In the genomic region with DNA sequence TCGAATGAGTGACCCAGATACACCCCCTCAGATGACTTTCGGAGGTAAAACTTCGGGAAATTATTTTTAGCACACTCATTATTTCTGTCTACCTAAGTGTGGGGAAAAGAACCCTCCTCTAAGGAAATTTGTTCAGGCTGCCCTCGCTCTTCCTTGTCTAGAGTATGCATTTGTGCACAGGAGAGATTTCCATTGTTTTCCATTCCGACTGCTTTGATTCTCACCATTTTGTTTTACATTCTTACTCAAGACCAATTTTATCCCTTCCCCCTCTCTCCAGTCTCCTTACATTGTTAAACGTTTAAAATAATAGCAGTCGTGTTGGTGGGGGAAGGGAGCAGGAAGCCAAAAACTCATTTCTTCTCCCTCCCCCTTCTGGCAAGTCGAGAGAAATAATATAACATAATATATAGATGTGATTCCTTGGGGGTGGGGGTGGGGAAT, we compare ENCODE assay signal across 9 cellular contexts. TPM values are rescaled to one million over a fixed set of nuclear protein-coding genes. Genes with fewer than 3 reads are reported as not detected.
DNase-seq lines count a peak whose midpoint lies in the region; ATAC-seq and TF ChIP-seq lines count a peak whose summit lies in the region.
"Had no signal": no experiment of that assay in that cellular context is flagged by ENCODE, and none has a peak within 500 bp of the region (broad histone marks: within the 10 kb centered on the region; RNA-seq: fewer than 3 reads in every experiment).

No MANE protein-coding gene starts in this region.

- peaks cover 26% of the 10 kb centered on the region for H3K36me3 ChIP-seq in CD4-positive, alpha-beta memory T cell (ENCODE audit: insufficient read depth, low read length)
- peaks cover 28% of the 10 kb centered on the region for H3K36me3 ChIP-seq in osteoblast (ENCODE audit: insufficient read depth, low read length)

- intact Hi-C loops in CD4-positive, alpha-beta memory T cell (cut with micrococcal nuclease) = loop anchor here (1.0 to 2.0 kb wide), 7 partner anchors 18 to 101 kb away; partner anchors contain the start of genes CNTROB and NAA38
- intact Hi-C loops in activated T-helper 1 cell treated with anti-CD3 and anti-CD28 coated beads, Interleukin-12 subunit alpha, Interleukin-12 subunit beta, Interleukin-2, Interleukin-4 antibody, amounts not matched to agents 30 ng/mL and 10 ng/mL and 1 ng/mL, durations not matched to agents 14 hours and 24 hours and 36 hours (cut with micrococcal nuclease) = loop anchor here (1.0 to 5.0 kb wide), 8 partner anchors 28 to 265 kb away; partner anchors contain the start of genes CNTROB, KDM6B, NAA38 and PER1

- H3K79me2 ChIP-seq in osteoblast (ENCODE audit: insufficient read depth, low read length) = peaks cover 36% of the 10 kb centered on the region

- peaks cover 20% of the 10 kb centered on the region for H4K20me1 ChIP-seq in osteoblast (ENCODE audit: insufficient read depth, low read length)

- H2AFZ ChIP-seq in osteoblast (ENCODE audit: low read length) = peak overlapping the region; percentile 76

- H3K4me3 Mint-ChIP-seq in CD4-positive, alpha-beta memory T cell = no peak overlapping the region
- no peak overlapping the region for H3K4me3 Mint-ChIP-seq in effector memory CD8-positive, alpha-beta T cell
- H3K4me3 Mint-ChIP-seq in activated CD8-positive, alpha-beta memory T cell treated with anti-CD3 and anti-CD28 coated beads, Interleukin-2, amount 10 ng/mL, durations not matched to agents 7 days and 5 days = no peak overlapping the region
- H3K4me3 Mint-ChIP-seq in activated T-helper 1 cell treated with anti-CD3 and anti-CD28 coated beads, Interleukin-12 subunit alpha, Interleukin-12 subunit beta, Interleukin-2, Interleukin-4 antibody, amounts not matched to agents 30 ng/mL and 10 ng/mL and 1 ng/mL, durations not matched to agents 14 hours and 24 hours and 36 hours = no peak overlapping the region
- H3K4me3 Mint-ChIP-seq: mesothelial cell of epicardium had no signal

- H3K4me1 Mint-ChIP-seq in CD4-positive, alpha-beta memory T cell = peaks cover 10 to 16% (median 12%) of the 10 kb centered on the region in 4 donors
- H3K4me1 Mint-ChIP-seq in effector memory CD8-positive, alpha-beta T cell (ENCODE audit: low read depth in 2 of 2) = peaks cover 8 to 10% of the 10 kb centered on the region in 2 donors
- H3K4me1 Mint-ChIP-seq in activated CD8-positive, alpha-beta memory T cell treated with anti-CD3 and anti-CD28 coated beads, Interleukin-2, amount 10 ng/mL, durations not matched to agents 7 days and 5 days = peaks cover 5% of the 10 kb centered on the region
- H3K4me1 Mint-ChIP-seq in activated T-helper 1 cell treated with anti-CD3 and anti-CD28 coated beads, Interleukin-12 subunit alpha, Interleukin-12 subunit beta, Interleukin-2, Interleukin-4 antibody, amounts not matched to agents 30 ng/mL and 10 ng/mL and 1 ng/mL, durations not matched to agents 14 hours and 24 hours and 36 hours (ENCODE audit: low read depth) = peaks cover 2% of the 10 kb centered on the region

- peaks cover 19 to 36% of the 10 kb centered on the region in 2 donors for H3K36me3 Mint-ChIP-seq in CD4-positive, alpha-beta memory T cell
- H3K36me3 Mint-ChIP-seq in effector memory CD8-positive, alpha-beta T cell (ENCODE audit: insufficient read depth) = peaks cover 41% of the 10 kb centered on the region
- H3K36me3 Mint-ChIP-seq in activated CD8-positive, alpha-beta memory T cell treated with anti-CD3 and anti-CD28 coated beads, Interleukin-2, amount 10 ng/mL, durations not matched to agents 7 days and 5 days = peaks cover 19% of the 10 kb centered on the region
- peaks cover 21% of the 10 kb centered on the region for H3K36me3 Mint-ChIP-seq in activated T-helper 1 cell treated with anti-CD3 and anti-CD28 coated beads, Interleukin-12 subunit alpha, Interleukin-12 subunit beta, Interleukin-2, Interleukin-4 antibody, amounts not matched to agents 30 ng/mL and 10 ng/mL and 1 ng/mL, durations not matched to agents 14 hours and 24 hours and 36 hours (ENCODE audit: low read depth)

- peak overlapping the region; percentile 97 for H3K4me2 ChIP-seq in osteoblast (ENCODE audit: insufficient read depth, low read length)

- CTCF ChIA-PET in CD4-positive, alpha-beta memory T cell (lab: Charles Lee; ENCODE audit: partially characterized antibody) = interaction anchor here (1.3 to 2.2 kb wide), 3 partner anchors 24 to 30 kb away, joined by 3 to 9 read pairs (median 5); partner anchors contain the start of gene NAA38
- CTCF ChIA-PET in activated CD8-positive, alpha-beta memory T cell treated with anti-CD3 and anti-CD28 coated beads, Interleukin-2, amount 10 ng/mL, durations not matched to agents 7 days and 5 days (lab: Charles Lee) = no interaction called here

- H3K9me3 ChIP-seq in CD4-positive, alpha-beta memory T cell (ENCODE audit: control insufficient read depth in 1 of 2, low read length in 2 of 2) = no peaks in the 10 kb centered on the region
- no peaks in the 10 kb centered on the region for H3K9me3 ChIP-seq in osteoblast (ENCODE audit: low read depth, low read length)

- peak overlapping the region; percentile 65 for H3K27ac ChIP-seq in CD4-positive, alpha-beta memory T cell (ENCODE audit: low read depth, low read length)
- peak overlapping the region; percentile 75 for H3K27ac ChIP-seq in osteoblast (ENCODE audit: low read depth, low read length)

- H3K27ac Mint-ChIP-seq in CD4-positive, alpha-beta memory T cell = no peak overlapping the region
- H3K27ac Mint-ChIP-seq in effector memory CD8-positive, alpha-beta T cell = no peak overlapping the region
- no peak overlapping the region for H3K27ac Mint-ChIP-seq in activated CD8-positive, alpha-beta memory T cell treated with anti-CD3 and anti-CD28 coated beads, Interleukin-2, amount 10 ng/mL, durations not matched to agents 7 days and 5 days
- H3K27ac Mint-ChIP-seq in activated T-helper 1 cell treated with anti-CD3 and anti-CD28 coated beads, Interleukin-12 subunit alpha, Interleukin-12 subunit beta, Interleukin-2, Interleukin-4 antibody, amounts not matched to agents 30 ng/mL and 10 ng/mL and 1 ng/mL, durations not matched to agents 14 hours and 24 hours and 36 hours = no peak overlapping the region
- H3K27ac Mint-ChIP-seq: mesothelial cell of epicardium had no signal

- no peaks in the 10 kb centered on the region for H3K27me3 ChIP-seq in CD4-positive, alpha-beta memory T cell (ENCODE audit: insufficient read depth, low read length)
- no peaks in the 10 kb centered on the region for H3K27me3 ChIP-seq in osteoblast (ENCODE audit: insufficient read depth, low read length)

- DNase-seq in CD4-positive, alpha-beta memory T cell = no peak
- peak; percentile 80 for DNase-seq in NCI-H1417 treated with DMSO at 0.1 percent for 48 hours (lab: John Stamatoyannopoulos, UW)
- no peak for DNase-seq in effector memory CD8-positive, alpha-beta T cell
- DNase-seq in osteoblast (ENCODE audit: insufficient read length, low spot score, missing footprints) = peak; percentile 88
- DNase-seq in activated CD8-positive, alpha-beta memory T cell treated with anti-CD3 and anti-CD28 coated beads, Interleukin-2, amount 10 ng/mL, durations not matched to agents 7 days and 5 days = no peak
- DNase-seq in activated T-helper 1 cell treated with anti-CD3 and anti-CD28 coated beads, Interleukin-12 subunit alpha, Interleukin-12 subunit beta, Interleukin-2, Interleukin-4 antibody, amounts not matched to agents 30 ng/mL and 10 ng/mL and 1 ng/mL, durations not matched to agents 14 hours and 24 hours and 36 hours (ENCODE audit: low spot score) = no peak
- DNase-seq in amygdala (lab: John Stamatoyannopoulos, UW) = no peak

- peak; percentile 28 for ATAC-seq in effector memory CD8-positive, alpha-beta T cell (replicated peaks)
- no peak for ATAC-seq in activated CD8-positive, alpha-beta memory T cell treated with anti-CD3 and anti-CD28 coated beads, Interleukin-2, amount 10 ng/mL, durations not matched to agents 7 days and 5 days
- no peak for ATAC-seq in HG02973 (IDR thresholded peaks at IDR 0.05; ENCODE audit: unreplicated experiment)

- H3K4me1 ChIP-seq in CD4-positive, alpha-beta memory T cell (ENCODE audit: insufficient read depth, low read length) = peaks cover 52% of the 10 kb centered on the region
- peaks cover 44% of the 10 kb centered on the region for H3K4me1 ChIP-seq in osteoblast (ENCODE audit: insufficient read depth, low read length)

- H3K27me3 Mint-ChIP-seq in CD4-positive, alpha-beta memory T cell = no peaks in the 10 kb centered on the region
- H3K27me3 Mint-ChIP-seq in effector memory CD8-positive, alpha-beta T cell = no peaks in the 10 kb centered on the region
- no peaks in the 10 kb centered on the region for H3K27me3 Mint-ChIP-seq in activated CD8-positive, alpha-beta memory T cell treated with anti-CD3 and anti-CD28 coated beads, Interleukin-2, amount 10 ng/mL, durations not matched to agents 7 days and 5 days
- no peaks in the 10 kb centered on the region for H3K27me3 Mint-ChIP-seq in activated T-helper 1 cell treated with anti-CD3 and anti-CD28 coated beads, Interleukin-12 subunit alpha, Interleukin-12 subunit beta, Interleukin-2, Interleukin-4 antibody, amounts not matched to agents 30 ng/mL and 10 ng/mL and 1 ng/mL, durations not matched to agents 14 hours and 24 hours and 36 hours (ENCODE audit: insufficient read depth)

- H3K9me3 Mint-ChIP-seq in CD4-positive, alpha-beta memory T cell = no peaks in the 10 kb centered on the region
- H3K9me3 Mint-ChIP-seq in effector memory CD8-positive, alpha-beta T cell = no peaks in the 10 kb centered on the region
- no peaks in the 10 kb centered on the region for H3K9me3 Mint-ChIP-seq in activated CD8-positive, alpha-beta memory T cell treated with anti-CD3 and anti-CD28 coated beads, Interleukin-2, amount 10 ng/mL, durations not matched to agents 7 days and 5 days (ENCODE audit: low read depth)
- H3K9me3 Mint-ChIP-seq in activated T-helper 1 cell treated with anti-CD3 and anti-CD28 coated beads, Interleukin-12 subunit alpha, Interleukin-12 subunit beta, Interleukin-2, Interleukin-4 antibody, amounts not matched to agents 30 ng/mL and 10 ng/mL and 1 ng/mL, durations not matched to agents 14 hours and 24 hours and 36 hours = no peaks in the 10 kb centered on the region
- H3K9me3 Mint-ChIP-seq: mesothelial cell of epicardium had no signal

- H3K4me3 ChIP-seq in CD4-positive, alpha-beta memory T cell (ENCODE audit: low read length in 2 of 2) = peak overlapping the region; percentile 86 to 96
- peak overlapping the region; percentile 95 for H3K4me3 ChIP-seq in osteoblast (ENCODE audit: insufficient read depth, low read length)

- POLR2A ChIA-PET in CD4-positive, alpha-beta memory T cell (lab: Charles Lee; ENCODE audit: partially characterized antibody) = interaction anchor here (1.0 to 2.2 kb wide), 5 partner anchors 11 to 103 kb away, joined by 3 to 19 read pairs (median 5); partner anchors contain the start of gene KDM6B

- no peak for TF ChIP-seq CTCF in osteoblast (IDR thresholded peaks at IDR 0.05; ENCODE audit: extremely low read depth, low read depth, low read length)

RNA-seq across cellular contexts. Expression of gene CHD3, which starts 1.5 kb away (rescaled TPM):
- 100 to 1,000 TPM; 274 to 287 TPM for total RNA-seq in CD4-positive, alpha-beta memory T cell
- 10 to 100 TPM in 1 of 2 donors, under 1 TPM in 1; 0.84 to 24.4 TPM for polyA plus RNA-seq in CD4-positive, alpha-beta memory T cell
- 95.2 and 97.0 TPM in 2 replicates for total RNA-seq in osteoblast
- total RNA-seq in activated CD8-positive, alpha-beta memory T cell treated with anti-CD3 and anti-CD28 coated beads, Interleukin-2, amount 10 ng/mL, durations not matched to agents 7 days and 5 days = 100 to 1,000 TPM; 139 to 147 TPM
- 125 and 133 TPM in 2 replicates for total RNA-seq in activated T-helper 1 cell treated with anti-CD3 and anti-CD28 coated beads, Interleukin-12 subunit alpha, Interleukin-12 subunit beta, Interleukin-2, Interleukin-4 antibody, amounts not matched to agents 30 ng/mL and 10 ng/mL and 1 ng/mL, durations not matched to agents 14 hours and 24 hours and 36 hours

RNA-seq across cellular contexts. Expression of gene RNF227, which starts 29.0 kb away (rescaled TPM):
- 1 to 10 TPM; 6.7 to 7.4 TPM for total RNA-seq in CD4-positive, alpha-beta memory T cell
- polyA plus RNA-seq in CD4-positive, alpha-beta memory T cell = 1 to 10 TPM; 2.3 to 3.6 TPM
- total RNA-seq in osteoblast = 2.4 and 3.6 TPM in 2 replicates
- 1 to 10 TPM; 2.8 to 3.9 TPM for total RNA-seq in activated CD8-positive, alpha-beta memory T cell treated with anti-CD3 and anti-CD28 coated beads, Interleukin-2, amount 10 ng/mL, durations not matched to agents 7 days and 5 days
- total RNA-seq in activated T-helper 1 cell treated with anti-CD3 and anti-CD28 coated beads, Interleukin-12 subunit alpha, Interleukin-12 subunit beta, Interleukin-2, Interleukin-4 antibody, amounts not matched to agents 30 ng/mL and 10 ng/mL and 1 ng/mL, durations not matched to agents 14 hours and 24 hours and 36 hours = 6.2 and 6.3 TPM in 2 replicates

RNA-seq across cellular contexts. Expression of gene CYB5D1, which starts 29.3 kb away (rescaled TPM):
- 10 to 100 TPM in 1 of 2 experiments, 1 to 10 TPM in 1; 8.7 to 11.4 TPM for total RNA-seq in CD4-positive, alpha-beta memory T cell
- polyA plus RNA-seq in CD4-positive, alpha-beta memory T cell = 1 to 10 TPM; 5.1 to 5.2 TPM
- total RNA-seq in osteoblast = 8.3 and 10.5 TPM in 2 replicates
- total RNA-seq in activated CD8-positive, alpha-beta memory T cell treated with anti-CD3 and anti-CD28 coated beads, Interleukin-2, amount 10 ng/mL, durations not matched to agents 7 days and 5 days = 1 to 10 TPM; 6.4 to 8.2 TPM
- total RNA-seq in activated T-helper 1 cell treated with anti-CD3 and anti-CD28 coated beads, Interleukin-12 subunit alpha, Interleukin-12 subunit beta, Interleukin-2, Interleukin-4 antibody, amounts not matched to agents 30 ng/mL and 10 ng/mL and 1 ng/mL, durations not matched to agents 14 hours and 24 hours and 36 hours = 11.8 and 12.7 TPM in 2 replicates

RNA-seq across cellular contexts. Expression of gene NAA38, which starts 29.7 kb away (rescaled TPM):
- total RNA-seq in CD4-positive, alpha-beta memory T cell = 10 to 100 TPM; 23.1 to 25.8 TPM
- polyA plus RNA-seq in CD4-positive, alpha-beta memory T cell = 100 to 1,000 TPM; 139 to 149 TPM
- total RNA-seq in osteoblast = 25.3 and 29.7 TPM in 2 replicates
- 10 to 100 TPM; 86.0 to 95.8 TPM for total RNA-seq in activated CD8-positive, alpha-beta memory T cell treated with anti-CD3 and anti-CD28 coated beads, Interleukin-2, amount 10 ng/mL, durations not matched to agents 7 days and 5 days
- 36.4 and 43.5 TPM in 2 replicates for total RNA-seq in activated T-helper 1 cell treated with anti-CD3 and anti-CD28 coated beads, Interleukin-12 subunit alpha, Interleukin-12 subunit beta, Interleukin-2, Interleukin-4 antibody, amounts not matched to agents 30 ng/mL and 10 ng/mL and 1 ng/mL, durations not matched to agents 14 hours and 24 hours and 36 hours

RNA-seq across cellular contexts. Expression of gene TMEM88, which starts 32.2 kb away (rescaled TPM):
- 1 to 10 TPM; 6.2 to 7.9 TPM for total RNA-seq in CD4-positive, alpha-beta memory T cell
- not detected for polyA plus RNA-seq in CD4-positive, alpha-beta memory T cell
- 0.29 and 0.36 TPM in 2 replicates for total RNA-seq in osteoblast
- total RNA-seq in activated CD8-positive, alpha-beta memory T cell treated with anti-CD3 and anti-CD28 coated beads, Interleukin-2, amount 10 ng/mL, durations not matched to agents 7 days and 5 days = 1 to 10 TPM in 1 of 2 experiments, under 1 TPM in 1; 0.84 to 1.2 TPM
- 7.4 TPM in 2 replicates for total RNA-seq in activated T-helper 1 cell treated with anti-CD3 and anti-CD28 coated beads, Interleukin-12 subunit alpha, Interleukin-12 subunit beta, Interleukin-2, Interleukin-4 antibody, amounts not matched to agents 30 ng/mL and 10 ng/mL and 1 ng/mL, durations not matched to agents 14 hours and 24 hours and 36 hours

Comparison
In these comparisons a context has a peak if more than half of its experiments do, and no peak if none do; other contexts are left out.
1. DNase-seq: peak in NCI-H1417 treated with DMSO at 0.1 percent for 48 hours (single experiment) and osteoblast (single experiment); none in CD4-positive, alpha-beta memory T cell (0 of 5), effector memory CD8-positive, alpha-beta T cell (0 of 3), activated CD8-positive, alpha-beta memory T cell treated with anti-CD3 and anti-CD28 coated beads, Interleukin-2, amount 10 ng/mL, durations not matched to agents 7 days and 5 days (single experiment), activated T-helper 1 cell treated with anti-CD3 and anti-CD28 coated beads, Interleukin-12 subunit alpha, Interleukin-12 subunit beta, Interleukin-2, Interleukin-4 antibody, amounts not matched to agents 30 ng/mL and 10 ng/mL and 1 ng/mL, durations not matched to agents 14 hours and 24 hours and 36 hours (single experiment) and amygdala (0 of 56).